ENCODE assay signal across 27 cellular contexts in the genomic region with DNA sequence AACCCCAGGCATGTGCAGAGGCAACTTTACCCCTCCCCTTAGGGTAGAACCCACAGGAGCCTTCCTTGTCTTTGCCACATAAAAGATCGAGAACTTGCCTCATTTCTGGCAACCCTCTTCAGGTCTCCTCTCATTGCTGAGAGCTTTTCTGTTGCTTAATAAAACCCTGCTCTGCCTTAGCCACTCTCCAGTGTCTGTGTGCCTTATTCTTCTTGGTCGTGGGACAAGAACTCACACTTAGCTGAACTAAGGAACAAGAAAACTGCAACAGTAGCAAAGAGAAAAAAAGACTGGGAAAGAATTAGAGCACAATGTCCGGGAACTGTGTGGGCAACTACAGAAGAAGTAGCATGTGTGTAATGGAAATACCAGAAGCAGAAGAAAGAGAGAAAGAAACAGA. TPM values are rescaled to one million over a fixed set of nuclear protein-coding genes. Genes with fewer than 3 reads are reported as not detected.
DNase-seq lines count a peak whose midpoint lies in the region; FAIRE-seq and TF ChIP-seq lines count a peak whose summit lies in the region.
"Had no signal": no experiment of that assay in that cellular context is flagged by ENCODE, and none has a peak within 500 bp of the region (broad histone marks: within the 10 kb centered on the region; RNA-seq: fewer than 3 reads in every experiment).

No MANE protein-coding gene starts in this region.

- no peak overlapping the region for H3K56ac ChIP-seq in H1 (replicated peaks; ENCODE audit: insufficient read length, low read depth, low read length)

- no peak overlapping the region for H3K27ac ChIP-seq in HEK293 (ENCODE audit: extremely low read depth, low read depth, low read length)
- H3K27ac ChIP-seq in H1 (ENCODE audit: low read depth, low read length): no peak overlapping the region
- no peak overlapping the region for H3K27ac ChIP-seq in colonic mucosa
- H3K27ac ChIP-seq: KMS-11, Peyer's patch, SK-N-MC had no signal

- H3K9me3 ChIP-seq in HEK293 (ENCODE audit: control insufficient read depth, insufficient read depth, low read depth, low read length): no peaks in the 10 kb centered on the region; the same call in 1 of the 2 replicates
- no peaks in the 10 kb centered on the region for H3K9me3 ChIP-seq in H1 (ENCODE audit: insufficient read depth in 2 of 2, low read depth in 1 of 2, low read length in 1 of 2)
- no peaks in the 10 kb centered on the region for H3K9me3 ChIP-seq in colonic mucosa
- H3K9me3 ChIP-seq: Peyer's patch had no signal

- H3K36me3 ChIP-seq in HEK293 (ENCODE audit: control insufficient read depth in 2 of 2, insufficient read depth in 1 of 2, low read length in 2 of 2) (no peaks in the 10 kb centered on the region), H1 (ENCODE audit: control insufficient read depth in 2 of 4, insufficient read depth in 4 of 4, low read length in 3 of 4) (no peaks in the 10 kb centered on the region; a peak in 1 of 8 replicates), colonic mucosa (no peaks in the 10 kb centered on the region)
- H3K36me3 ChIP-seq: Peyer's patch had no signal

- H2BK15ac ChIP-seq in H1 (ENCODE audit: low read length): no peak overlapping the region

- no peak for TF ChIP-seq RAD21 in H1 (IDR thresholded peaks at IDR 0.05 in 1 of 2, conservative IDR thresholded peaks at IDR 0.05 in 1 of 2; ENCODE audit: low read depth in 2 of 2, low read length in 2 of 2)

- H4K20me1 ChIP-seq in H1 (replicated peaks in 1 of 2; ENCODE audit: control insufficient read depth in 1 of 2, insufficient read depth in 2 of 2, low read length in 2 of 2): no peaks in the 10 kb centered on the region

- H2AFZ ChIP-seq in H1 (ENCODE audit: low read length): peak overlapping the region; percentile 88

- H3K4ac ChIP-seq in H1 (replicated peaks; ENCODE audit: insufficient read length, low read depth, low read length): no peak overlapping the region

- H4K8ac ChIP-seq in H1 (ENCODE audit: extremely low read depth, insufficient read depth, low read length): no peak overlapping the region

- H3K9ac ChIP-seq in H1 (replicated peaks in 1 of 4; ENCODE audit: extremely low read depth in 1 of 4, low read depth in 3 of 4, low read length in 3 of 4) (no peak overlapping the region), colonic mucosa (ENCODE audit: low read depth in 2 of 2, low read length in 2 of 2) (no peak overlapping the region)
- H3K9ac ChIP-seq: KMS-11 had no signal

- H3K4me1 ChIP-seq in HEK293 (ENCODE audit: control insufficient read depth, insufficient read depth, low read length): no peaks in the 10 kb centered on the region
- no peaks in the 10 kb centered on the region for H3K4me1 ChIP-seq in H1 (replicated peaks in 1 of 4; ENCODE audit: control insufficient read depth in 3 of 4, insufficient read depth in 4 of 4, low read length in 3 of 4)
- no peaks in the 10 kb centered on the region for H3K4me1 ChIP-seq in colonic mucosa
- H3K4me1 ChIP-seq: Peyer's patch had no signal

- TF ChIP-seq EP300 in H1 (IDR thresholded peaks at IDR 0.05; ENCODE audit: borderline replicate concordance in 1 of 2, low read depth in 2 of 2, low read length in 2 of 2): no peak

- H3K4me3 Mint-ChIP-seq in nephron progenitor cell: no peak overlapping the region
- H3K4me3 Mint-ChIP-seq: CD4-positive, alpha-beta memory T cell had no signal

- H3K9me3 Mint-ChIP-seq in nephron progenitor cell: peaks cover 70% of the 10 kb centered on the region

- no peak overlapping the region for H2BK20ac ChIP-seq in H1 (ENCODE audit: low read length)

- H3K27me3 ChIP-seq in H1 (replicated peaks in 1 of 4; ENCODE audit: control insufficient read depth in 3 of 4, extremely low read depth in 1 of 4, insufficient read depth in 3 of 4, low read length in 3 of 4) (no peaks in the 10 kb centered on the region), colonic mucosa (no peaks in the 10 kb centered on the region)
- H3K27me3 ChIP-seq: Peyer's patch had no signal

- intact Hi-C loops in colonic mucosa (cut with DNase I) (loop anchor here (10.0 kb wide), 1 partner anchor 319 kb away; no protein-coding TSS in a partner anchor), posterior vena cava (cut with DNase I) (no loop called here)

- H3K4me2 ChIP-seq in H1 (ENCODE audit: insufficient read depth in 1 of 2, low read depth in 2 of 2, low read length in 2 of 2): no peak overlapping the region
- H3K4me2 ChIP-seq: KMS-11 had no signal

- no peak for FAIRE-seq in H1 (lab: Jason Lieb, UNC)
- FAIRE-seq: GM12891 had no signal

- no peaks in the 10 kb centered on the region for H3K27me3 Mint-ChIP-seq in nephron progenitor cell (ENCODE audit: low read depth, poor library complexity)

- H3K79me2 ChIP-seq in H1 (ENCODE audit: control insufficient read depth in 1 of 2, insufficient read depth in 2 of 2, low read length in 2 of 2): no peaks in the 10 kb centered on the region

- H3K27ac Mint-ChIP-seq in nephron progenitor cell: peak overlapping the region; percentile 0

- no peak for TF ChIP-seq POLR2A in H1 (IDR thresholded peaks at IDR 0.05; ENCODE audit: control extremely low read depth in 1 of 2, low read depth in 2 of 2, low read length in 2 of 2)

- H3K36me3 Mint-ChIP-seq in nephron progenitor cell (ENCODE audit: low read depth): peaks cover 26% of the 10 kb centered on the region
- H3K36me3 Mint-ChIP-seq: CD4-positive, alpha-beta memory T cell had no signal

- CTCF ChIA-PET in HEK293 (lab: Yijun Ruan, JAX) (interaction anchor here (0.5 to 1.1 kb wide), 3 partner anchors 28 to 520 kb away, joined by 3 read pairs; no protein-coding TSS in a partner anchor), H1 (lab: Charles Lee; ENCODE audit: partially characterized antibody) (interaction anchor here (1.3 kb wide), 1 partner anchor 33 kb away, joined by 3 read pairs; no protein-coding TSS in a partner anchor)

- no peak overlapping the region for H3K23ac ChIP-seq in H1 (ENCODE audit: insufficient read length)

- H4K5ac ChIP-seq in H1 (ENCODE audit: insufficient read length, low read depth, low read length): no peak overlapping the region

- H3K4me1 Mint-ChIP-seq in nephron progenitor cell: peaks cover 11% of the 10 kb centered on the region

- no peaks in the 10 kb centered on the region for H3K79me1 ChIP-seq in H1 (ENCODE audit: low read depth, low read length)

- no peak overlapping the region for H2BK120ac ChIP-seq in H1 (replicated peaks; ENCODE audit: low read depth, low read length)

- H2BK5ac ChIP-seq in H1 (ENCODE audit: low read depth, low read length): no peak overlapping the region

- no peak overlapping the region for H2AK5ac ChIP-seq in H1 (ENCODE audit: low read depth, low read length)

- H3K4me3 ChIP-seq in HEK293 (ENCODE audit: low read depth, low read length) (no peak overlapping the region), H1 (ENCODE audit: extremely low read depth in 1 of 4, insufficient read depth in 2 of 4, low read depth in 3 of 4, low read length in 4 of 4) (no peak overlapping the region), colonic mucosa (no peak overlapping the region)
- H3K4me3 ChIP-seq: Peyer's patch, SK-N-MC had no signal

- no peak overlapping the region for H3K14ac ChIP-seq in H1 (ENCODE audit: insufficient read length)

- no peak for TF ChIP-seq CTCF in HEK293 (tag by site-specific recombination; IDR thresholded peaks at IDR 0.05)
- TF ChIP-seq CTCF in H1 (IDR thresholded peaks at IDR 0.05; ENCODE audit: control extremely low read depth in 1 of 3, insufficient read depth in 1 of 3, low read depth in 1 of 3, low read length in 3 of 3): no peak
- no peak for TF ChIP-seq CTCF in nephron progenitor cell (IDR thresholded peaks at IDR 0.05)
- no peak for TF ChIP-seq CTCF in colonic mucosa (IDR thresholded peaks at IDR 0.05)

- DNase-seq in NAMALWA (ENCODE audit: low spot score): peak; percentile 8
- DNase-seq in H1 (ENCODE audit: low read depth in 1 of 2, low spot score in 2 of 2): no peak
- no peak for DNase-seq in nephron progenitor cell
- no peak for DNase-seq in colonic mucosa
- no peak for DNase-seq in NCI-H226
- DNase-seq in posterior vena cava (ENCODE audit: low spot score): no peak
- DNase-seq: C1 segment of cervical spinal cord; CD4-positive, alpha-beta memory T cell; COR-L47; DMS79 treated with DMSO at 0.1 percent for 48 hours; GF-D8; MM.1S; NCI-H1048; NCI-H1694; NCI-H2029 treated with DMSO at 0.1 percent for 48 hours; NCI-H345; NCI-H526; Peyer's patch; SIG-M5 had no signal

- POLR2A ChIA-PET in HEK293 (lab: Yijun Ruan, JAX): no interaction called here
- POLR2A ChIA-PET in H1 (lab: Charles Lee; ENCODE audit: partially characterized antibody): no interaction called here

- H4K91ac ChIP-seq in H1 (replicated peaks; ENCODE audit: insufficient read length, low read length): no peak overlapping the region

- no peak overlapping the region for H2BK12ac ChIP-seq in H1 (ENCODE audit: low read depth, low read length)

- no peak overlapping the region for H3K18ac ChIP-seq in H1 (ENCODE audit: extremely low read depth, low read length)

- H3K23me2 ChIP-seq in H1 (ENCODE audit: low read depth, low read length): no peaks in the 10 kb centered on the region

- 100% methylated on average over 3 of the region's 3 CpGs; no CpG with 5 or more reads in 1 of the 2 experiments for WGBS in H1 (ENCODE audit: extremely low coverage in 1 of 2, insufficient coverage in 1 of 2, insufficient read length in 1 of 2, insufficient replicate concordance in 2 of 2, low coverage in 1 of 2, low lambda C conversion rate in 2 of 2, missing lambda C conversion rate in 1 of 2), 2 experiments

TF ChIP-seq in HEK293, 187 proteins besides CTCF, POLR2A, EP300 and RAD21 (continues in another document):
- no peak for TF ChIP-seq SCRT1 (tag by site-specific recombination; IDR thresholded peaks at IDR 0.05; ENCODE audit: borderline replicate concordance)
- no peak for TF ChIP-seq ZNF324 (tag by site-specific recombination; IDR thresholded peaks at IDR 0.05)
- peak; percentile 78 for TF ChIP-seq SETDB1 (IDR thresholded peaks at IDR 0.05; ENCODE audit: insufficient read length, low read length)
- no peak for TF ChIP-seq ZNF202 (tag by site-specific recombination; IDR thresholded peaks at IDR 0.05; ENCODE audit: borderline replicate concordance)

TF ChIP-seq in H1, 55 proteins besides CTCF, POLR2A, EP300 and RAD21:
- TF ChIP-seq NRF1 (IDR thresholded peaks at IDR 0.05; ENCODE audit: low read depth, low read length) (no peak), CBX5 (IDR thresholded peaks at IDR 0.05; ENCODE audit: low read depth, low read length) (no peak), RNF2 (IDR thresholded peaks at IDR 0.05; ENCODE audit: borderline replicate concordance, low read depth, low read length, missing control alignments, poor library complexity, severe bottlenecking) (no peak), CHD2 (IDR thresholded peaks at IDR 0.05; ENCODE audit: low read length) (no peak)

RNA-seq across cellular contexts. Expression of a gene that starts 56.2 kb away (rescaled TPM):
- total RNA-seq in H1 (2021; fragmentation: NEBNext Ultra II Directional; extraction: Animal tissue kit (Norgen Biotek cat#: 25700)): not detected in 2 replicates
- polyA plus RNA-seq in H1 (2011; rRNA removed): not detected in 2 replicates
- not detected for polyA plus RNA-seq in H1 (2011; cell fraction: cytosol; rRNA removed)
- polyA plus RNA-seq in H1 (2011; cell fraction: nucleus; rRNA removed): not detected
- not detected in 4 replicates for polyA plus RNA-seq in H1 (2012, experiment 1 of 2)
- polyA plus RNA-seq in H1 (2012, experiment 2 of 2): not detected
- polyA plus RNA-seq in H1 (2013, experiment 1 of 2): not detected
- polyA plus RNA-seq in H1 (2013, experiment 2 of 2): not detected
- polyA minus RNA-seq in H1 (2011; rRNA and poly(A)+ RNA removed): not detected in 2 replicates
- not detected for polyA minus RNA-seq in H1 (2011; cell fraction: cytosol; rRNA and poly(A)+ RNA removed)
- not detected for polyA minus RNA-seq in H1 (2011; cell fraction: nucleus; rRNA and poly(A)+ RNA removed)
- total RNA-seq in colonic mucosa: not detected
- total RNA-seq in posterior vena cava: not detected
- total RNA-seq: A673; CD4-positive, alpha-beta memory T cell; H4; HT1080; Peyer's patch; T-helper 1 cell treated with Interleukin-12 subunit alpha and Interleukin-12 subunit beta and Interleukin-4 antibody, amounts not matched to agents 30 ng/mL and 1 ng/mL, for 36 hours had no signal
- polyA plus RNA-seq: CD4-positive, alpha-beta memory T cell had no signal
